In genomic region chr9:15386465-15386864, GRCh38 we compare ENCODE assay signal across 38 cellular contexts.
"Had no signal": no experiment of that assay in that cellular context is flagged by ENCODE, and none has a peak within 500 bp of the region (broad histone marks: within the 10 kb centered on the region; RNA-seq: fewer than 3 reads in every experiment).

No MANE protein-coding gene starts in this region.

- H3K4me3 ChIP-seq: adrenal gland, body of pancreas, breast epithelium had no signal

- H3K4me1 Mint-ChIP-seq: activated CD4-positive, alpha-beta T cell treated with anti-CD3 and anti-CD28 coated beads for 36 hours; activated CD8-positive, alpha-beta memory T cell treated with anti-CD3 and anti-CD28 coated beads, Interleukin-2, amount 10 ng/mL, durations not matched to agents 7 days and 5 days; activated naive CD8-positive, alpha-beta T cell treated with anti-CD3 and anti-CD28 coated beads for 36 hours; WTC11 had no signal

- H3K27me3 Mint-ChIP-seq: activated CD4-positive, alpha-beta memory T cell treated with anti-CD3 and anti-CD28 coated beads, Interleukin-2, amount 10 ng/mL, durations not matched to agents 7 days and 5 days; activated naive CD8-positive, alpha-beta T cell treated with anti-CD3 and anti-CD28 coated beads for 36 hours had no signal

- H3K9me3 ChIP-seq: adrenal gland, body of pancreas, breast epithelium had no signal

- DNase-seq: activated CD4-positive, alpha-beta memory T cell treated with anti-CD3 and anti-CD28 coated beads, Interleukin-2, amount 10 ng/mL, durations not matched to agents 7 days and 5 days; activated CD4-positive, alpha-beta T cell treated with anti-CD3 and anti-CD28 coated beads for 1 hour; activated CD4-positive, alpha-beta T cell treated with anti-CD3 and anti-CD28 coated beads for 36 hours; activated CD4-positive, alpha-beta T cell treated with anti-CD3 and anti-CD28 coated beads for 48 hours; activated CD4-positive, alpha-beta T cell treated with anti-CD3 and anti-CD28 coated beads, Interleukin-2, amount 10 ng/mL, durations not matched to agents 7 days and 5 days; activated CD4-positive, alpha-beta T cell treated with anti-CD3 and anti-CD28 coated beads, Interleukin-2, amount 50 U/mL, for 48 hours; activated CD4-positive, CD25-positive, alpha-beta regulatory T cell; activated CD8-positive, alpha-beta memory T cell treated with anti-CD3 and anti-CD28 coated beads for 24 hours; activated CD8-positive, alpha-beta memory T cell treated with anti-CD3 and anti-CD28 coated beads, Interleukin-2, amount 10 ng/mL, durations not matched to agents 7 days and 5 days; activated CD8-positive, alpha-beta memory T cell treated with anti-CD3 and anti-CD28 coated beads, Interleukin-2, amount 50 U/mL, for 48 hours; activated CD8-positive, alpha-beta T cell treated with anti-CD3 and anti-CD28 coated beads, Interleukin-2, amount 10 ng/mL, durations not matched to agents 7 days and 5 days; activated effector memory CD4-positive, alpha-beta T cell treated with Interleukin-2 at 50 U/mL for 16 hours; activated gamma-delta T cell; activated naive CD4-positive, alpha-beta T cell; activated naive CD4-positive, alpha-beta T cell treated with anti-CD3 and anti-CD28 coated beads for 36 hours; activated naive CD4-positive, alpha-beta T cell treated with anti-CD3 and anti-CD28 coated beads, Interleukin-2, amount 50 U/mL, for 16 hours; activated naive CD8-positive, alpha-beta T cell treated with anti-CD3 and anti-CD28 coated beads for 36 hours; activated T-cell treated with anti-CD3 and anti-CD28 coated beads, Interleukin-2, amount 50 U/mL, for 24 hours; activated T-cell treated with anti-CD3 and anti-CD28 coated beads, Interleukin-2, amount 50 U/mL, for 48 hours; adrenal gland; amniotic stem cell; aorta; body of pancreas; brain microvascular endothelial cell; central memory CD4-positive, alpha-beta T cell; T-helper 1 cell; T-helper 2 cell; T-helper 9 cell; WERI-Rb-1 had no signal

- H3K9me3 Mint-ChIP-seq: activated CD4-positive, alpha-beta memory T cell treated with anti-CD3 and anti-CD28 coated beads, Interleukin-2, amount 10 ng/mL, durations not matched to agents 7 days and 5 days; activated CD4-positive, alpha-beta T cell treated with anti-CD3 and anti-CD28 coated beads, Interleukin-2, amount 10 ng/mL, durations not matched to agents 7 days and 5 days; activated naive CD4-positive, alpha-beta T cell treated with anti-CD3 and anti-CD28 coated beads for 36 hours; activated naive CD4-positive, alpha-beta T cell treated with anti-CD3 and anti-CD28 coated beads, Interleukin-2, amount 50 U/mL, for 72 hours; activated naive CD8-positive, alpha-beta T cell treated with anti-CD3 and anti-CD28 coated beads for 36 hours; activated T-cell treated with anti-CD3 and anti-CD28 coated beads, Interleukin-2, amount 50 U/mL, for 24 hours; activated T-helper 2 cell treated with anti-CD3 and anti-CD28 coated beads, Interferon-gamma antibody, Interleukin-2, Interleukin-4, amounts not matched to agents 10 μg/mL and 5 μg/mL and 100 μg/mL, durations not matched to agents 14 hours and 24 hours and 36 hours; T-helper 1 cell treated with Interleukin-12 subunit alpha and Interleukin-12 subunit beta and Interleukin-4 antibody, amounts not matched to agents 30 μg/mL and 1 μg/mL, for 36 hours; T-helper 2 cell treated with Interferon-gamma antibody and Interleukin-4, amounts not matched to agents 5 μg/mL and 100 μg/mL, for 36 hours; WTC11 had no signal

- H3K27ac ChIP-seq: adrenal gland, body of pancreas, brain microvascular endothelial cell, breast epithelium, WERI-Rb-1 had no signal

- H3K27me3 ChIP-seq: adrenal gland, body of pancreas, brain microvascular endothelial cell, breast epithelium had no signal

- H3K4me1 ChIP-seq: adrenal gland, body of pancreas, breast epithelium had no signal

- ATAC-seq: activated CD4-positive, alpha-beta T cell treated with anti-CD3 and anti-CD28 coated beads for 36 hours; activated CD4-positive, CD25-positive, alpha-beta regulatory T cell treated with anti-CD3 and anti-CD28 coated beads, Interleukin-2, amount 50 U/mL, for 24 hours; activated CD8-positive, alpha-beta memory T cell treated with anti-CD3 and anti-CD28 coated beads, Interleukin-2, amount 10 ng/mL, durations not matched to agents 7 days and 5 days; activated CD8-positive, alpha-beta T cell treated with anti-CD3 and anti-CD28 coated beads, Interleukin-2, amount 10 ng/mL, durations not matched to agents 7 days and 5 days; activated naive CD4-positive, alpha-beta T cell treated with anti-CD3 and anti-CD28 coated beads, Interleukin-2, amount 50 U/mL, for 72 hours; body of pancreas; WTC11 had no signal

- H3K4me3 Mint-ChIP-seq: activated CD4-positive, alpha-beta memory T cell treated with anti-CD3 and anti-CD28 coated beads, Interleukin-2, amount 10 ng/mL, durations not matched to agents 7 days and 5 days; activated CD4-positive, alpha-beta T cell treated with anti-CD3 and anti-CD28 coated beads for 36 hours; activated CD4-positive, alpha-beta T cell treated with anti-CD3 and anti-CD28 coated beads, Interleukin-2, amount 10 ng/mL, durations not matched to agents 7 days and 5 days; activated CD8-positive, alpha-beta memory T cell treated with anti-CD3 and anti-CD28 coated beads, Interleukin-2, amount 10 ng/mL, durations not matched to agents 7 days and 5 days; activated CD8-positive, alpha-beta T cell treated with anti-CD3 and anti-CD28 coated beads, Interleukin-2, amount 10 ng/mL, durations not matched to agents 7 days and 5 days; activated naive CD4-positive, alpha-beta T cell treated with anti-CD3 and anti-CD28 coated beads for 36 hours; activated naive CD8-positive, alpha-beta T cell treated with anti-CD3 and anti-CD28 coated beads for 36 hours; activated T-cell treated with anti-CD3 and anti-CD28 coated beads, Interleukin-2, amount 50 U/mL, for 24 hours; T-helper 1 cell treated with Interleukin-12 subunit alpha and Interleukin-12 subunit beta and Interleukin-4 antibody, amounts not matched to agents 30 μg/mL and 1 μg/mL, for 36 hours; T-helper 2 cell treated with Interferon-gamma antibody and Interleukin-4, amounts not matched to agents 5 μg/mL and 100 μg/mL, for 36 hours; WTC11 had no signal

- FAIRE-seq: astrocyte, TTC549 had no signal

- H3K36me3 Mint-ChIP-seq: activated CD8-positive, alpha-beta memory T cell treated with anti-CD3 and anti-CD28 coated beads, Interleukin-2, amount 10 ng/mL, durations not matched to agents 7 days and 5 days; activated naive CD4-positive, alpha-beta T cell treated with anti-CD3 and anti-CD28 coated beads, Interleukin-2, amount 50 U/mL, for 72 hours; activated naive CD8-positive, alpha-beta T cell treated with anti-CD3 and anti-CD28 coated beads for 36 hours; WTC11 had no signal

- H3K36me3 ChIP-seq: adrenal gland, brain microvascular endothelial cell, breast epithelium, WERI-Rb-1 had no signal

- H3K27ac Mint-ChIP-seq: activated CD4-positive, alpha-beta memory T cell treated with anti-CD3 and anti-CD28 coated beads, Interleukin-2, amount 10 ng/mL, durations not matched to agents 7 days and 5 days; activated CD4-positive, alpha-beta T cell treated with anti-CD3 and anti-CD28 coated beads for 36 hours; activated CD4-positive, alpha-beta T cell treated with anti-CD3 and anti-CD28 coated beads, Interleukin-2, amount 10 ng/mL, durations not matched to agents 7 days and 5 days; activated CD8-positive, alpha-beta memory T cell treated with anti-CD3 and anti-CD28 coated beads, Interleukin-2, amount 10 ng/mL, durations not matched to agents 7 days and 5 days; activated CD8-positive, alpha-beta T cell treated with anti-CD3 and anti-CD28 coated beads, Interleukin-2, amount 10 ng/mL, durations not matched to agents 7 days and 5 days; activated naive CD4-positive, alpha-beta T cell treated with anti-CD3 and anti-CD28 coated beads for 36 hours; activated naive CD4-positive, alpha-beta T cell treated with anti-CD3 and anti-CD28 coated beads, Interleukin-2, amount 50 U/mL, for 72 hours; activated naive CD8-positive, alpha-beta T cell treated with anti-CD3 and anti-CD28 coated beads for 36 hours; activated T-cell treated with anti-CD3 and anti-CD28 coated beads, Interleukin-2, amount 50 U/mL, for 24 hours; activated T-helper 2 cell treated with anti-CD3 and anti-CD28 coated beads, Interferon-gamma antibody, Interleukin-2, Interleukin-4, amounts not matched to agents 10 μg/mL and 5 μg/mL and 100 μg/mL, durations not matched to agents 14 hours and 24 hours and 36 hours; T-helper 1 cell treated with Interleukin-12 subunit alpha and Interleukin-12 subunit beta and Interleukin-4 antibody, amounts not matched to agents 30 μg/mL and 1 μg/mL, for 36 hours; T-helper 2 cell treated with Interferon-gamma antibody and Interleukin-4, amounts not matched to agents 5 μg/mL and 100 μg/mL, for 36 hours; WTC11 had no signal
